In the genomic region with DNA sequence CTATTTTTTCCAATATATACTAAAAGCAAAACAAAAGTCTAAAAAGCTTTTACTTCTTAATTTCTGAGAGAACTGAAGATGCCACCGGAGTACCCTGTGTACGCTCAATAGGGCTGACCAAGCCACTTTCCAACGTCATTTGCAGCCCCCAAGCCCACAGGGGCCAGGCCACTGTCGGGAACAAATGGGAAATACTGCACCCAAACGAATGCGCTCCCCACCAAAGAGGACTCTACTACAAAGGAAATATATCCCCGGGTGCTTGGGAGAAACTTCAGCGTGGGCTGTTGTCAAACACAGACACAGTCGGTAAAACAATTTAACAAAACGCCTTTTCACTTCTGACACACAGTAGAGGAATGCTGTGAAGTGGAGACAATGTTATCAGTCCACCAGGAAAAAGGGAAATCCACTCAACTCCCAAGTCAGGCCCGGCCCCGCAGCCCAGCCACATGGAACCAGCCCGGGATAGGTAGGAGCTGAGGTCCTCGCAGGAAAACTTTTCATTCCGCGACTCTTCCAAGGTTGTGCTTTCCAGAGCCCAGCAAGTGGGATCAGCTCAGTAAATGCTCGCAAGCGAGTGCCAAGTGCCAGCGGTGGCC, we compare ENCODE assay signal across 8 cellular contexts. TPM values are rescaled to one million over a fixed set of nuclear protein-coding genes. Genes with fewer than 3 reads are reported as not detected.
DNase-seq lines count a peak whose midpoint lies in the region; ATAC-seq and TF ChIP-seq lines count a peak whose summit lies in the region.

No MANE protein-coding gene starts in this region.

- no peaks in the 10 kb centered on the region for H3K9me3 ChIP-seq in ovary

- intact Hi-C loops in ovary (cut with DNase I): loop anchor here (10.0 kb wide), 3 partner anchors 79 to 149 kb away; no protein-coding TSS in a partner anchor

- H3K36me3 ChIP-seq in H7 (replicated peaks; ENCODE audit: control insufficient read depth, insufficient read depth, low read length) (no peaks in the 10 kb centered on the region), ovary (no peaks in the 10 kb centered on the region)

- H3K27me3 ChIP-seq in H7 (ENCODE audit: control insufficient read depth, insufficient read depth, low read length) (peaks cover 11% of the 10 kb centered on the region), ovary (no peaks in the 10 kb centered on the region)

- H3K4me3 ChIP-seq in H7 (ENCODE audit: insufficient read depth, low read depth, low read length) (peak overlapping the region; percentile 88), fibroblast of pulmonary artery (replicated peaks; ENCODE audit: low read depth, low read length) (peak overlapping the region; percentile 74), ovary (peak overlapping the region; percentile 67)

- WGBS in ovary, 3 donors: 4 to 7% (median 6%) methylated on average over 17 to 19 of the region's 19 CpGs

- no peak for DNase-seq in H7
- DNase-seq in fibroblast of pulmonary artery (ENCODE audit: low read depth): peak; percentile 83
- peak in 1 of 5 donors; percentile 61 for DNase-seq in ovary
- no peak for DNase-seq in globus pallidus (ENCODE audit: low spot score)
- no peak for DNase-seq in NCI-H1436 treated with DMSO at 0.1 percent for 48 hours (lab: John Stamatoyannopoulos, UW)

- peak overlapping the region; percentile 94 to 97 for H3K27ac ChIP-seq in ovary

- peaks cover 21% of the 10 kb centered on the region for H3K4me1 ChIP-seq in ovary (ENCODE audit: insufficient read depth)

- no peak for TF ChIP-seq POLR2A in ovary (IDR thresholded peaks at IDR 0.05)

- TF ChIP-seq CTCF in fibroblast of pulmonary artery (IDR thresholded peaks at IDR 0.05; ENCODE audit: low read length, missing control alignments) (no peak), ovary (IDR thresholded peaks at IDR 0.05) (no peak)

- no peak for TF ChIP-seq EP300 in ovary (IDR thresholded peaks at IDR 0.05)

- ATAC-seq in SK-N-SH treated with all-trans-retinoic acid at 6 μM for 48 hours (peak; percentile 34), HG02678 (IDR thresholded peaks at IDR 0.05; ENCODE audit: unreplicated experiment) (no peak), HG03378 (IDR thresholded peaks at IDR 0.05; ENCODE audit: unreplicated experiment) (no peak)

TF ChIP-seq in SK-N-SH treated with all-trans-retinoic acid at 6 μM for 48 hours, 23 proteins besides CTCF, POLR2A, EP300 and RAD21:
- TF ChIP-seq ZNF565 (CRISPR knock-in tag; conservative IDR thresholded peaks at IDR 0.05; ENCODE audit: low read depth): no peak
- TF ChIP-seq, protein P1, sequence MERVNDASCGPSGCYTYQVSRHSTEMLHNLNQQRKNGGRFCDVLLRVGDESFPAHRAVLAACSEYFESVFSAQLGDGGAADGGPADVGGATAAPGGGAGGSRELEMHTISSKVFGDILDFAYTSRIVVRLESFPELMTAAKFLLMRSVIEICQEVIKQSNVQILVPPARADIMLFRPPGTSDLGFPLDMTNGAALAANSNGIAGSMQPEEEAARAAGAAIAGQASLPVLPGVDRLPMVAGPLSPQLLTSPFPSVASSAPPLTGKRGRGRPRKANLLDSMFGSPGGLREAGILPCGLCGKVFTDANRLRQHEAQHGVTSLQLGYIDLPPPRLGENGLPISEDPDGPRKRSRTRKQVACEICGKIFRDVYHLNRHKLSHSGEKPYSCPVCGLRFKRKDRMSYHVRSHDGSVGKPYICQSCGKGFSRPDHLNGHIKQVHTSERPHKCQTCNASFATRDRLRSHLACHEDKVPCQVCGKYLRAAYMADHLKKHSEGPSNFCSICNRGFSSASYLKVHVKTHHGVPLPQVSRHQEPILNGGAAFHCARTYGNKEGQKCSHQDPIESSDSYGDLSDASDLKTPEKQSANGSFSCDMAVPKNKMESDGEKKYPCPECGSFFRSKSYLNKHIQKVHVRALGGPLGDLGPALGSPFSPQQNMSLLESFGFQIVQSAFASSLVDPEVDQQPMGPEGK (CRISPR knock-in tag; IDR thresholded peaks at IDR 0.05; ENCODE audit: borderline replicate concordance): no peak
- TF ChIP-seq RARB (CRISPR knock-in tag; IDR thresholded peaks at IDR 0.05): no peak
- TF ChIP-seq ZNF8 (CRISPR knock-in tag; IDR thresholded peaks at IDR 0.05): no peak
- TF ChIP-seq, protein P2, sequence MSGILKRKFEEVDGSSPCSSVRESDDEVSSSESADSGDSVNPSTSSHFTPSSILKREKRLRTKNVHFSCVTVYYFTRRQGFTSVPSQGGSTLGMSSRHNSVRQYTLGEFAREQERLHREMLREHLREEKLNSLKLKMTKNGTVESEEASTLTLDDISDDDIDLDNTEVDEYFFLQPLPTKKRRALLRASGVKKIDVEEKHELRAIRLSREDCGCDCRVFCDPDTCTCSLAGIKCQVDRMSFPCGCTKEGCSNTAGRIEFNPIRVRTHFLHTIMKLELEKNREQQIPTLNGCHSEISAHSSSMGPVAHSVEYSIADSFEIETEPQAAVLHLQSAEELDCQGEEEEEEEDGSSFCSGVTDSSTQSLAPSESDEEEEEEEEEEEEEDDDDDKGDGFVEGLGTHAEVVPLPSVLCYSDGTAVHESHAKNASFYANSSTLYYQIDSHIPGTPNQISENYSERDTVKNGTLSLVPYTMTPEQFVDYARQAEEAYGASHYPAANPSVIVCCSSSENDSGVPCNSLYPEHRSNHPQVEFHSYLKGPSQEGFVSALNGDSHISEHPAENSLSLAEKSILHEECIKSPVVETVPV (CRISPR knock-in tag; IDR thresholded peaks at IDR 0.05): no peak
- TF ChIP-seq ARNTL (CRISPR knock-in tag; IDR thresholded peaks at IDR 0.05; ENCODE audit: borderline replicate concordance, low read depth): no peak
- TF ChIP-seq, protein P3, sequence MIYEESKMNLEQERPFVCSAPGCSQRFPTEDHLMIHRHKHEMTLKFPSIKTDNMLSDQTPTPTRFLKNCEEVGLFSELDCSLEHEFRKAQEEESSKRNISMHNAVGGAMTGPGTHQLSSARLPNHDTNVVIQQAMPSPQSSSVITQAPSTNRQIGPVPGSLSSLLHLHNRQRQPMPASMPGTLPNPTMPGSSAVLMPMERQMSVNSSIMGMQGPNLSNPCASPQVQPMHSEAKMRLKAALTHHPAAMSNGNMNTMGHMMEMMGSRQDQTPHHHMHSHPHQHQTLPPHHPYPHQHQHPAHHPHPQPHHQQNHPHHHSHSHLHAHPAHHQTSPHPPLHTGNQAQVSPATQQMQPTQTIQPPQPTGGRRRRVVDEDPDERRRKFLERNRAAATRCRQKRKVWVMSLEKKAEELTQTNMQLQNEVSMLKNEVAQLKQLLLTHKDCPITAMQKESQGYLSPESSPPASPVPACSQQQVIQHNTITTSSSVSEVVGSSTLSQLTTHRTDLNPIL (CRISPR knock-in tag; IDR thresholded peaks at IDR 0.05; ENCODE audit: low read depth): no peak
- TF ChIP-seq CSDC2 (CRISPR knock-in tag; IDR thresholded peaks at IDR 0.05): no peak
- no peak for TF ChIP-seq OSR1 (CRISPR knock-in tag; IDR thresholded peaks at IDR 0.05)
- TF ChIP-seq, protein P4, sequence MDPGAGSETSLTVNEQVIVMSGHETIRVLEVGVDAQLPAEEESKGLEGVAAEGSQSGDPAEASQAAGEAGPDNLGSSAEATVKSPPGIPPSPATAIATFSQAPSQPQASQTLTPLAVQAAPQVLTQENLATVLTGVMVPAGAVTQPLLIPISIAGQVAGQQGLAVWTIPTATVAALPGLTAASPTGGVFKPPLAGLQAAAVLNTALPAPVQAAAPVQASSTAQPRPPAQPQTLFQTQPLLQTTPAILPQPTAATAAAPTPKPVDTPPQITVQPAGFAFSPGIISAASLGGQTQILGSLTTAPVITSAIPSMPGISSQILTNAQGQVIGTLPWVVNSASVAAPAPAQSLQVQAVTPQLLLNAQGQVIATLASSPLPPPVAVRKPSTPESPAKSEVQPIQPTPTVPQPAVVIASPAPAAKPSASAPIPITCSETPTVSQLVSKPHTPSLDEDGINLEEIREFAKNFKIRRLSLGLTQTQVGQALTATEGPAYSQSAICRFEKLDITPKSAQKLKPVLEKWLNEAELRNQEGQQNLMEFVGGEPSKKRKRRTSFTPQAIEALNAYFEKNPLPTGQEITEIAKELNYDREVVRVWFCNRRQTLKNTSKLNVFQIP (CRISPR knock-in tag; IDR thresholded peaks at IDR 0.05; ENCODE audit: borderline replicate concordance, low read depth): no peak
- TF ChIP-seq ESRRG (CRISPR knock-in tag; IDR thresholded peaks at IDR 0.05): no peak
- TF ChIP-seq ZC3H10 (CRISPR knock-in tag; IDR thresholded peaks at IDR 0.05): no peak
- TF ChIP-seq ZFP30 (CRISPR knock-in tag; IDR thresholded peaks at IDR 0.05): no peak
- TF ChIP-seq TOX (CRISPR knock-in tag; IDR thresholded peaks at IDR 0.05; ENCODE audit: borderline replicate concordance): no peak
- TF ChIP-seq SNAI2 (CRISPR knock-in tag; IDR thresholded peaks at IDR 0.05): no peak
- TF ChIP-seq TCF4 (CRISPR knock-in tag; IDR thresholded peaks at IDR 0.05; ENCODE audit: borderline replicate concordance): no peak

RNA-seq across cellular contexts. Expression of a gene that starts 1.4 kb away (rescaled TPM):
- total RNA-seq in H7 (2014; rRNA removed; shearing (Covaris generic)): 51.1 and 62.8 TPM in 2 replicates
- 10 to 100 TPM; 43.1 to 92.3 (median 67.1) TPM for total RNA-seq in ovary
- polyA plus RNA-seq in ovary: 10 to 100 TPM; 31.8 to 76.1 TPM
